Comparison of ENCODE assay signal across 8 cellular contexts in genomic region chr12:1594295-1595025, GRCh38. TPM values are rescaled to one million over a fixed set of nuclear protein-coding genes. Genes with fewer than 3 reads are reported as not detected.
DNase-seq lines count a peak whose midpoint lies in the region; ATAC-seq and TF ChIP-seq lines count a peak whose summit lies in the region.

Gene FBXL14, minus strand, starts transcription at chr12:1594581. Its CDS starts 515 bp downstream, at chr12:1594066.

- H3K9me3 Mint-ChIP-seq in activated CD4-positive, alpha-beta T cell treated with anti-CD3 and anti-CD28 coated beads for 36 hours (ENCODE audit: low read depth) = no peaks in the 10 kb centered on the region
- no peaks in the 10 kb centered on the region for H3K9me3 Mint-ChIP-seq in chondrocyte (ENCODE audit: low read depth)

- ATAC-seq in GM19023 (IDR thresholded peaks at IDR 0.05; ENCODE audit: unreplicated experiment) (peak; percentile 63), HG03175 (IDR thresholded peaks at IDR 0.05; ENCODE audit: unreplicated experiment) (peak; percentile 58)
- ATAC-seq in activated CD4-positive, alpha-beta T cell treated with anti-CD3 and anti-CD28 coated beads for 36 hours = peak; percentile 57

- H3K4me3 ChIP-seq in AG04450 (ENCODE audit: low read depth, low read length) = peak within 1 kb of the TSS; percentile 74

- intact Hi-C loops in activated CD4-positive, alpha-beta T cell treated with anti-CD3 and anti-CD28 coated beads for 36 hours (cut with DNase I, micrococcal nuclease) = loop anchor here (1.0 to 5.0 kb wide), 13 partner anchors 62 to 1207 kb away; partner anchors contain the start of genes ADIPOR2 (in 2 of the 2), ERC1 (in 2 of the 2), KDM5A (in 2 of the 2) and RAD52 (in 1 of the 2)

- H3K4me3 Mint-ChIP-seq in activated CD4-positive, alpha-beta T cell treated with anti-CD3 and anti-CD28 coated beads for 36 hours = peak within 1 kb of the TSS; percentile 98
- peak within 1 kb of the TSS; percentile 80 for H3K4me3 Mint-ChIP-seq in chondrocyte (ENCODE audit: unreplicated experiment)

- no peaks in the 10 kb centered on the region for H3K27me3 Mint-ChIP-seq in activated CD4-positive, alpha-beta T cell treated with anti-CD3 and anti-CD28 coated beads for 36 hours
- no peaks in the 10 kb centered on the region for H3K27me3 Mint-ChIP-seq in chondrocyte (ENCODE audit: low read depth)

- H3K27me3 ChIP-seq in AG04450 (ENCODE audit: control insufficient read depth, insufficient read depth, low read length) (no peaks in the 10 kb centered on the region), layer of hippocampus (ENCODE audit: control insufficient read depth, insufficient read depth, low read length) (no peaks in the 10 kb centered on the region)

- peaks cover 38% of the 10 kb centered on the region for H3K4me1 Mint-ChIP-seq in activated CD4-positive, alpha-beta T cell treated with anti-CD3 and anti-CD28 coated beads for 36 hours
- H3K4me1 Mint-ChIP-seq in chondrocyte (ENCODE audit: low read depth) = peaks cover 64% of the 10 kb centered on the region

- H3K9me3 ChIP-seq in AG04450 (ENCODE audit: control insufficient read depth, insufficient read depth, low read length) = no peaks in the 10 kb centered on the region

- H3K36me3 Mint-ChIP-seq in activated CD4-positive, alpha-beta T cell treated with anti-CD3 and anti-CD28 coated beads for 36 hours (ENCODE audit: low read depth) = peaks cover 21% of the 10 kb centered on the region
- H3K36me3 Mint-ChIP-seq in chondrocyte (ENCODE audit: low read depth) = no peaks in the 10 kb centered on the region

- H3K27ac Mint-ChIP-seq in activated CD4-positive, alpha-beta T cell treated with anti-CD3 and anti-CD28 coated beads for 36 hours = peak within 1 kb of the TSS; percentile 93
- peak within 1 kb of the TSS; percentile 94 for H3K27ac Mint-ChIP-seq in chondrocyte (ENCODE audit: unreplicated experiment)

- CTCF ChIA-PET in AG04450 (lab: Charles Lee) = interaction anchor here (2.7 to 2.9 kb wide), 2 partner anchors 12 to 477 kb away, joined by 14 to 25 read pairs; no protein-coding TSS in a partner anchor
- CTCF ChIA-PET in activated CD4-positive, alpha-beta T cell treated with anti-CD3 and anti-CD28 coated beads for 36 hours (lab: Charles Lee) = interaction anchor here (0.6 to 7.6 kb wide), 7 partner anchors 8 to 477 kb away, joined by 3 to 58 read pairs (median 4); no protein-coding TSS in a partner anchor

- TF ChIP-seq CTCF in AG04450 (IDR thresholded peaks at IDR 0.05; ENCODE audit: low read depth, low read length) (no peak), chondrocyte (IDR thresholded peaks at IDR 0.05) (no peak)

- no peak for DNase-seq in AG04450 (ENCODE audit: low read depth, low spot score)
- DNase-seq in NCI-H446 treated with DMSO at 0.1 percent for 48 hours (lab: John Stamatoyannopoulos, UW) = peak; percentile 85
- DNase-seq in activated CD4-positive, alpha-beta T cell treated with anti-CD3 and anti-CD28 coated beads for 36 hours = peak; percentile 93
- DNase-seq in chondrocyte (ENCODE audit: low spot score) = no peak
- DNase-seq in stimulated activated CD4-positive, alpha-beta T cell treated with anti-CD3 and anti-CD28 coated beads, Interleukin-1b, Interleukin-23, amount 100 ng/mL, for 24 hours (ENCODE audit: low read depth in 4 of 4, low spot score in 1 of 4) = peak; percentile 72 to 81 (median 78)

- POLR2A ChIA-PET in AG04450 (lab: Yijun Ruan, JAX) = interaction anchor here (0.7 kb wide), 1 partner anchor 843 kb away, joined by 3 read pairs; no protein-coding TSS in a partner anchor
- POLR2A ChIA-PET in activated CD4-positive, alpha-beta T cell treated with anti-CD3 and anti-CD28 coated beads for 36 hours (lab: Charles Lee) = no interaction called here

- peak within 1 kb of the TSS; percentile 79 for H3K27ac ChIP-seq in AG04450 (ENCODE audit: low read depth, low read length)
- peak within 1 kb of the TSS; percentile 98 for H3K27ac ChIP-seq in layer of hippocampus (ENCODE audit: low read depth, low read length)

RNA-seq across cellular contexts. Expression of gene FBXL14, which starts in this region (rescaled TPM):
- polyA plus RNA-seq in AG04450 (2011; rRNA removed) = 3.2 and 4.8 TPM in 2 replicates
- 7.8 and 7.9 TPM in 2 replicates for polyA minus RNA-seq in AG04450 (2011; rRNA and poly(A)+ RNA removed)
- 10 to 100 TPM; 17.0 to 17.8 TPM for total RNA-seq in activated CD4-positive, alpha-beta T cell treated with anti-CD3 and anti-CD28 coated beads for 36 hours
- total RNA-seq in chondrocyte = 6.1 to 6.4 TPM (median 6.3 TPM) in 3 replicates

Comparison
In these comparisons a context has a peak if more than half of its experiments do, and no peak if none do; other contexts are left out.
1. DNase-seq: peak in NCI-H446 treated with DMSO at 0.1 percent for 48 hours (single experiment), activated CD4-positive, alpha-beta T cell treated with anti-CD3 and anti-CD28 coated beads for 36 hours (single experiment) and stimulated activated CD4-positive, alpha-beta T cell treated with anti-CD3 and anti-CD28 coated beads, Interleukin-1b, Interleukin-23, amount 100 ng/mL, for 24 hours (4 of 4); none in AG04450 (single experiment) and chondrocyte (single experiment).
2. Peak in every context shown above with its lines, with median percentiles within 50 percentile points of each other: ATAC-seq.